11 cellular contexts compared by ENCODE assay signal in the genomic region with DNA sequence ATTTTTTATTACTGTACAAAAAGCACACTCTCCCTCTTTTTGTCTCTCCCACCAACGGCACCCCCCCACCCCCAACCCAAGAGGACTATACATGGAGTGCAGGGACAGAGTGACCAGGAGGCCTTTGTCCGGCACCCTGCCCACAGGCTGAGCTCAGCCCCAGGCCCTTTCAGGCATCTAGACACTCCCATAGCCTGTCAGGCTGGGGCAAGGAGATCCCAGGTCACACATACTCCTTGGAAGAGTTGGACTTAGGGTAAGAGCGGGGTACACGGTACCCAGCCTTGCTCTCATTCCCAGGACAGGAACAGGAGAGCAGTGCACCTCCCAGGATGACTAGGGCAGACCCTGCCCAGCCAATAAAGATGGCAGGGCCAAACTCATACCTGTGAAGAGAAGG. TPM values are rescaled to one million over a fixed set of nuclear protein-coding genes. Genes with fewer than 3 reads are reported as not detected.
DNase-seq lines count a peak whose midpoint lies in the region; ATAC-seq, FAIRE-seq and TF ChIP-seq lines count a peak whose summit lies in the region.
"Had no signal": no experiment of that assay in that cellular context is flagged by ENCODE, and none has a peak within 500 bp of the region (broad histone marks: within the 10 kb centered on the region; RNA-seq: fewer than 3 reads in every experiment).

No MANE protein-coding gene starts in this region.

- H3K27me3 ChIP-seq in CD4-positive, CD25-positive, alpha-beta regulatory T cell (ENCODE audit: control insufficient read depth, insufficient read depth, low read length), result peaks cover 6% of the 10 kb centered on the region
- H3K27me3 ChIP-seq in H1 (replicated peaks in 1 of 4; ENCODE audit: control insufficient read depth in 3 of 4, extremely low read depth in 1 of 4, insufficient read depth in 3 of 4, low read length in 3 of 4), result no peaks in the 10 kb centered on the region

- H2BK5ac ChIP-seq in H1 (ENCODE audit: low read depth, low read length), result peak overlapping the region; percentile 98

- no peak for DNase-seq in CD4-positive, CD25-positive, alpha-beta regulatory T cell
- no peak for DNase-seq in LNCaP clone FGC (ENCODE audit: low read depth)
- DNase-seq in H1 (ENCODE audit: low read depth in 1 of 2, low spot score in 2 of 2), result no peak
- no peak for DNase-seq in naive B cell
- no peak for DNase-seq in NCI-H187 treated with DMSO at 0.1 percent for 48 hours (lab: John Stamatoyannopoulos, UW)
- DNase-seq in HFFc6, result no peak
- no peak for DNase-seq in T-helper 1 cell
- DNase-seq: activated CD4-positive, CD25-positive, alpha-beta regulatory T cell; NCI-H187 had no signal

- no peaks in the 10 kb centered on the region for H3K9me3 Mint-ChIP-seq in CD4-positive, CD25-positive, alpha-beta regulatory T cell
- no peaks in the 10 kb centered on the region for H3K9me3 Mint-ChIP-seq in naive B cell
- no peaks in the 10 kb centered on the region for H3K9me3 Mint-ChIP-seq in HFFc6

- peak overlapping the region in 3 of 4 experiments; percentile 80 to 98 (median 94); a peak in 5 of 7 replicates for H3K9ac ChIP-seq in H1 (replicated peaks in 1 of 4; ENCODE audit: extremely low read depth in 1 of 4, low read depth in 3 of 4, low read length in 3 of 4)

- TF ChIP-seq CTCF in LNCaP clone FGC (IDR thresholded peaks at IDR 0.05; ENCODE audit: control insufficient read depth, extremely low read depth, insufficient read depth) (no peak), H1 (IDR thresholded peaks at IDR 0.05; ENCODE audit: control extremely low read depth in 1 of 3, insufficient read depth in 1 of 3, low read depth in 1 of 3, low read length in 3 of 3) (no peak), HFFc6 (IDR thresholded peaks at IDR 0.05) (no peak)

- no peak overlapping the region for H4K91ac ChIP-seq in H1 (replicated peaks; ENCODE audit: insufficient read length, low read length)

- H3K36me3 ChIP-seq in CD4-positive, CD25-positive, alpha-beta regulatory T cell (ENCODE audit: control insufficient read depth, insufficient read depth, low read length), result peaks cover 15% of the 10 kb centered on the region
- peaks cover 2 to 33% (median 16%) of the 10 kb centered on the region in 4 experiments; a peak in 7 of 8 replicates for H3K36me3 ChIP-seq in H1 (ENCODE audit: control insufficient read depth in 2 of 4, insufficient read depth in 4 of 4, low read length in 3 of 4)

- H3K27ac ChIP-seq in CD4-positive, CD25-positive, alpha-beta regulatory T cell (ENCODE audit: insufficient read depth, low read length, poor library complexity, severe bottlenecking), result no peak overlapping the region
- peak overlapping the region; percentile 39; the same call in 1 of the 2 replicates for H3K27ac ChIP-seq in H1 (ENCODE audit: low read depth, low read length)

- no peak overlapping the region; the same call in 1 of the 2 replicates for H3K18ac ChIP-seq in H1 (ENCODE audit: extremely low read depth, low read length)

- CTCF ChIA-PET in H1 (lab: Charles Lee; ENCODE audit: partially characterized antibody), result interaction anchor here (1.0 to 1.3 kb wide), 4 partner anchors 11 to 53 kb away, joined by 3 to 5 read pairs (median 4); no protein-coding TSS in a partner anchor

- no peak overlapping the region for H2BK20ac ChIP-seq in H1 (ENCODE audit: low read length)

- peak overlapping the region; percentile 71; the same call in 1 of the 2 replicates for H4K8ac ChIP-seq in H1 (ENCODE audit: extremely low read depth, insufficient read depth, low read length)

- peaks cover 6 to 11% of the 10 kb centered on the region in 2 experiments for H4K20me1 ChIP-seq in H1 (replicated peaks in 1 of 2; ENCODE audit: control insufficient read depth in 1 of 2, insufficient read depth in 2 of 2, low read length in 2 of 2)

- no peak overlapping the region for H2BK120ac ChIP-seq in H1 (replicated peaks; ENCODE audit: low read depth, low read length)

- WGBS in H1 (ENCODE audit: extremely low coverage in 1 of 2, insufficient coverage in 1 of 2, insufficient read length in 1 of 2, insufficient replicate concordance in 2 of 2, low coverage in 1 of 2, low lambda C conversion rate in 2 of 2, missing lambda C conversion rate in 1 of 2), 2 experiments, result 95% methylated on average over 4 of the region's 4 CpGs; no CpG with 5 or more reads in 1 of the 2 experiments

- peak overlapping the region; percentile 18; the same call in 1 of the 2 replicates for H2BK15ac ChIP-seq in H1 (ENCODE audit: low read length)

- no peak overlapping the region for H3K14ac ChIP-seq in H1 (ENCODE audit: insufficient read length)

- H3K9me3 ChIP-seq in CD4-positive, CD25-positive, alpha-beta regulatory T cell (ENCODE audit: control insufficient read depth in 2 of 2, low read length in 2 of 2), result no peaks in the 10 kb centered on the region
- no peaks in the 10 kb centered on the region for H3K9me3 ChIP-seq in H1 (ENCODE audit: insufficient read depth in 2 of 2, low read depth in 1 of 2, low read length in 1 of 2)

- TF ChIP-seq RAD21 in H1 (IDR thresholded peaks at IDR 0.05 in 1 of 2, conservative IDR thresholded peaks at IDR 0.05 in 1 of 2; ENCODE audit: low read depth in 2 of 2, low read length in 2 of 2), result no peak

- no peak for TF ChIP-seq POLR2A in H1 (IDR thresholded peaks at IDR 0.05; ENCODE audit: control extremely low read depth in 1 of 2, low read depth in 2 of 2, low read length in 2 of 2)

- no peak overlapping the region for H3K4ac ChIP-seq in H1 (replicated peaks; ENCODE audit: insufficient read length, low read depth, low read length)

- H2BK12ac ChIP-seq in H1 (ENCODE audit: low read depth, low read length), result peak overlapping the region; percentile 92; the same call in 1 of the 2 replicates

- H2AK5ac ChIP-seq in H1 (ENCODE audit: low read depth, low read length), result peak overlapping the region; percentile 66; the same call in 1 of the 2 replicates

- H3K4me1 ChIP-seq in CD4-positive, CD25-positive, alpha-beta regulatory T cell (ENCODE audit: control insufficient read depth, insufficient read depth, low read length, poor library complexity, severe bottlenecking), result peaks cover 34% of the 10 kb centered on the region
- peaks cover 4 to 15% (median 6%) of the 10 kb centered on the region in 4 experiments; a peak in 6 of 7 replicates for H3K4me1 ChIP-seq in H1 (replicated peaks in 1 of 4; ENCODE audit: control insufficient read depth in 3 of 4, insufficient read depth in 4 of 4, low read length in 3 of 4)

- FAIRE-seq in H1 (lab: Jason Lieb, UNC), result no peak
- FAIRE-seq: GM12892 had no signal

- peak overlapping the region; percentile 91 to 97 for H3K4me2 ChIP-seq in H1 (ENCODE audit: insufficient read depth in 1 of 2, low read depth in 2 of 2, low read length in 2 of 2)

- peaks cover 9% of the 10 kb centered on the region for H3K79me1 ChIP-seq in H1 (ENCODE audit: low read depth, low read length)

- no peak overlapping the region for H3K56ac ChIP-seq in H1 (replicated peaks; ENCODE audit: insufficient read length, low read depth, low read length)

- H4K5ac ChIP-seq in H1 (ENCODE audit: insufficient read length, low read depth, low read length), result no peak overlapping the region

- POLR2A ChIA-PET in H1 (lab: Charles Lee; ENCODE audit: partially characterized antibody), result interaction anchor here (1.0 to 13.7 kb wide), 14 partner anchors 10 to 301 kb away, joined by 3 to 161 read pairs (median 14); a partner anchor contains a TSS

- H3K27ac Mint-ChIP-seq in CD4-positive, CD25-positive, alpha-beta regulatory T cell, result no peak overlapping the region
- H3K27ac Mint-ChIP-seq in naive B cell (peak overlapping the region in 2 of 6 donors; percentile 60 to 84), HFFc6 (no peak overlapping the region)

- H3K27me3 Mint-ChIP-seq in CD4-positive, CD25-positive, alpha-beta regulatory T cell, result peaks cover 29% of the 10 kb centered on the region
- H3K27me3 Mint-ChIP-seq in naive B cell (peaks cover 0 to 19% (median 12%) of the 10 kb centered on the region in 3 donors), HFFc6 (ENCODE audit: insufficient read depth) (peaks cover 8% of the 10 kb centered on the region)

- peak overlapping the region in 3 of 4 donors; percentile 61 to 69 (median 64) for H3K4me3 Mint-ChIP-seq in CD4-positive, CD25-positive, alpha-beta regulatory T cell
- H3K4me3 Mint-ChIP-seq in naive B cell (peak overlapping the region in 7 of 8 donors; percentile 71 to 88 (median 82)), HFFc6 (no peak overlapping the region)

- no peak overlapping the region for H3K4me3 ChIP-seq in CD4-positive, CD25-positive, alpha-beta regulatory T cell (ENCODE audit: low read depth, low read length)
- H3K4me3 ChIP-seq in LNCaP clone FGC (ENCODE audit: low read depth, low read length) (peak overlapping the region; percentile 96), H1 (ENCODE audit: extremely low read depth in 1 of 4, insufficient read depth in 2 of 4, low read depth in 3 of 4, low read length in 4 of 4) (peak overlapping the region; percentile 93 to 98 (median 96))

- H3K79me2 ChIP-seq in H1 (ENCODE audit: control insufficient read depth in 1 of 2, insufficient read depth in 2 of 2, low read length in 2 of 2), result peaks cover 0 to 31% of the 10 kb centered on the region in 2 experiments; a peak in 2 of 4 replicates

- H3K23ac ChIP-seq in H1 (ENCODE audit: insufficient read length), result no peak overlapping the region

- no peak for ATAC-seq in CD4-positive, CD25-positive, alpha-beta regulatory T cell (ENCODE audit: low read depth in 2 of 2)
- ATAC-seq in naive B cell (ENCODE audit: low read depth in 2 of 2), result no peak
- ATAC-seq in HG03520 (IDR thresholded peaks at IDR 0.05; ENCODE audit: unreplicated experiment), result no peak

- H2AFZ ChIP-seq in H1 (ENCODE audit: low read length), result no peak overlapping the region

- H3K23me2 ChIP-seq in H1 (ENCODE audit: low read depth, low read length), result peaks cover 13% of the 10 kb centered on the region

- TF ChIP-seq EP300 in H1 (IDR thresholded peaks at IDR 0.05; ENCODE audit: borderline replicate concordance in 1 of 2, low read depth in 2 of 2, low read length in 2 of 2), result no peak

- H3K36me3 Mint-ChIP-seq in CD4-positive, CD25-positive, alpha-beta regulatory T cell, result peaks cover 7% of the 10 kb centered on the region
- peaks cover 0 to 10% of the 10 kb centered on the region in 2 donors for H3K36me3 Mint-ChIP-seq in naive B cell
- H3K36me3 Mint-ChIP-seq in HFFc6 (ENCODE audit: low read depth), result peaks cover 11% of the 10 kb centered on the region; the same call in 1 of the 2 replicates

- H3K4me1 Mint-ChIP-seq in CD4-positive, CD25-positive, alpha-beta regulatory T cell, result peaks cover 5 to 31% (median 13%) of the 10 kb centered on the region in 4 donors
- H3K4me1 Mint-ChIP-seq in naive B cell (peaks cover 22 to 33% (median 25%) of the 10 kb centered on the region in 3 donors), HFFc6 (ENCODE audit: low read depth) (peaks cover 19% of the 10 kb centered on the region)

RNA-seq across cellular contexts. Expression of a gene that starts 2.1 kb away (rescaled TPM):
- not detected for total RNA-seq in CD4-positive, CD25-positive, alpha-beta regulatory T cell
- polyA plus RNA-seq in CD4-positive, CD25-positive, alpha-beta regulatory T cell, result 1 to 10 TPM in 2 of 4 donors, under 1 TPM in 2; 0.55 to 2.0 (median 1.3) TPM
- 119 and 129 TPM in 2 replicates for total RNA-seq in H1 (2021; fragmentation: NEBNext Ultra II Directional; extraction: Animal tissue kit (Norgen Biotek cat#: 25700))
- polyA plus RNA-seq in H1 (2011; rRNA removed), result 118 and 196 TPM in 2 replicates
- 147 TPM for polyA plus RNA-seq in H1 (2011; cell fraction: cytosol; rRNA removed)
- 215 TPM for polyA plus RNA-seq in H1 (2011; cell fraction: nucleus; rRNA removed)
- 88.4 to 177 TPM (median 174 TPM) in 4 replicates for polyA plus RNA-seq in H1 (2012, experiment 1 of 2)
- 158 TPM for polyA plus RNA-seq in H1 (2012, experiment 2 of 2)
- 157 TPM for polyA plus RNA-seq in H1 (2013, experiment 1 of 2)
- polyA plus RNA-seq in H1 (2013, experiment 2 of 2), result 171 TPM
- 58.0 and 75.5 TPM in 2 replicates for polyA minus RNA-seq in H1 (2011; rRNA and poly(A)+ RNA removed)
- 48.6 TPM for polyA minus RNA-seq in H1 (2011; cell fraction: cytosol; rRNA and poly(A)+ RNA removed)
- polyA minus RNA-seq in H1 (2011; cell fraction: nucleus; rRNA and poly(A)+ RNA removed), result 91.4 TPM
- 1 to 10 TPM in 5 of 6 donors, not detected in 1; 2.9 to 6.9 (median 4.8) TPM for polyA plus RNA-seq in naive B cell (ENCODE audit: low read depth in 6 of 6)
- 1 to 10 TPM in 4 of 6 experiments, under 1 TPM in 2; 0.43 to 3.0 (median 1.7) TPM for total RNA-seq in HFFc6 (2021; fragmentation: NEBNext Ultra II Directional; extraction: Animal tissue kit (Norgen Biotek cat#: 25700))

RNA-seq across cellular contexts. Expression of a gene that starts 8.1 kb away (rescaled TPM):
- total RNA-seq in CD4-positive, CD25-positive, alpha-beta regulatory T cell, result 31.6 TPM
- polyA plus RNA-seq in CD4-positive, CD25-positive, alpha-beta regulatory T cell, result 10 to 100 TPM; 54.5 to 74.0 (median 59.0) TPM
- total RNA-seq in H1 (2021; fragmentation: NEBNext Ultra II Directional; extraction: Animal tissue kit (Norgen Biotek cat#: 25700)), result 75.4 and 78.1 TPM in 2 replicates
- polyA plus RNA-seq in H1 (2011; rRNA removed) (107 and 117 TPM in 2 replicates), naive B cell (ENCODE audit: low read depth in 6 of 6) (10 to 100 TPM; 54.2 to 94.8 (median 80.6) TPM)
- polyA plus RNA-seq in H1 (2011; cell fraction: cytosol; rRNA removed), result 97.9 TPM
- 68.1 TPM for polyA plus RNA-seq in H1 (2011; cell fraction: nucleus; rRNA removed)
- polyA plus RNA-seq in H1 (2012, experiment 1 of 2), result 78.7 to 99.0 TPM (median 88.0 TPM) in 4 replicates
- polyA plus RNA-seq in H1 (2012, experiment 2 of 2), result 129 TPM
- 56.8 TPM for polyA plus RNA-seq in H1 (2013, experiment 1 of 2)
- polyA plus RNA-seq in H1 (2013, experiment 2 of 2), result 61.9 TPM
- polyA minus RNA-seq in H1 (2011; rRNA and poly(A)+ RNA removed), result 35.6 and 43.4 TPM in 2 replicates
- polyA minus RNA-seq in H1 (2011; cell fraction: cytosol; rRNA and poly(A)+ RNA removed), result 20.9 TPM
- polyA minus RNA-seq in H1 (2011; cell fraction: nucleus; rRNA and poly(A)+ RNA removed), result 25.1 TPM
- total RNA-seq in HFFc6 (2021; fragmentation: NEBNext Ultra II Directional; extraction: Animal tissue kit (Norgen Biotek cat#: 25700)), result 10 to 100 TPM; 28.7 to 36.1 (median 34.0) TPM

RNA-seq across cellular contexts. Expression of a gene that starts 8.6 kb away (rescaled TPM):
- 114 TPM for total RNA-seq in CD4-positive, CD25-positive, alpha-beta regulatory T cell
- polyA plus RNA-seq in CD4-positive, CD25-positive, alpha-beta regulatory T cell, result 10 to 100 TPM; 33.0 to 40.7 (median 38.8) TPM
- total RNA-seq in H1 (2021; fragmentation: NEBNext Ultra II Directional; extraction: Animal tissue kit (Norgen Biotek cat#: 25700)), result 120 and 123 TPM in 2 replicates
- polyA plus RNA-seq in H1 (2011; rRNA removed) (106 and 114 TPM in 2 replicates), naive B cell (ENCODE audit: low read depth in 6 of 6) (10 to 100 TPM; 44.6 to 90.2 (median 53.0) TPM)
- polyA plus RNA-seq in H1 (2011; cell fraction: cytosol; rRNA removed), result 88.4 TPM
- polyA plus RNA-seq in H1 (2011; cell fraction: nucleus; rRNA removed), result 152 TPM
- 123 to 148 TPM (median 139 TPM) in 4 replicates for polyA plus RNA-seq in H1 (2012, experiment 1 of 2)
- 151 TPM for polyA plus RNA-seq in H1 (2012, experiment 2 of 2)
- 94.4 TPM for polyA plus RNA-seq in H1 (2013, experiment 1 of 2)
- 102 TPM for polyA plus RNA-seq in H1 (2013, experiment 2 of 2)
- 123 and 147 TPM in 2 replicates for polyA minus RNA-seq in H1 (2011; rRNA and poly(A)+ RNA removed)
- 79.0 TPM for polyA minus RNA-seq in H1 (2011; cell fraction: cytosol; rRNA and poly(A)+ RNA removed)
- polyA minus RNA-seq in H1 (2011; cell fraction: nucleus; rRNA and poly(A)+ RNA removed), result 82.6 TPM
- total RNA-seq in HFFc6 (2021; fragmentation: NEBNext Ultra II Directional; extraction: Animal tissue kit (Norgen Biotek cat#: 25700)), result 100 to 1,000 TPM; 127 to 168 (median 146) TPM

RNA-seq across cellular contexts. Expression of a gene that starts 17.9 kb away (rescaled TPM):
- 227 TPM for total RNA-seq in CD4-positive, CD25-positive, alpha-beta regulatory T cell
- polyA plus RNA-seq in CD4-positive, CD25-positive, alpha-beta regulatory T cell, result 1,000 to 10,000 TPM in 2 of 4 donors, 100 to 1,000 TPM in 2; 939 to 1,205 (median 986) TPM
- 252 and 265 TPM in 2 replicates for total RNA-seq in H1 (2021; fragmentation: NEBNext Ultra II Directional; extraction: Animal tissue kit (Norgen Biotek cat#: 25700))
- polyA plus RNA-seq in H1 (2011; rRNA removed) (351 and 581 TPM in 2 replicates), naive B cell (ENCODE audit: low read depth in 6 of 6) (1,000 to 10,000 TPM in 4 of 6 donors, 100 to 1,000 TPM in 2; 833 to 1,381 (median 1,181) TPM)
- polyA plus RNA-seq in H1 (2011; cell fraction: cytosol; rRNA removed), result 311 TPM
- polyA plus RNA-seq in H1 (2011; cell fraction: nucleus; rRNA removed), result 154 TPM
- polyA plus RNA-seq in H1 (2012, experiment 1 of 2), result 343 to 418 TPM (median 350 TPM) in 4 replicates
- 370 TPM for polyA plus RNA-seq in H1 (2012, experiment 2 of 2)
- 374 TPM for polyA plus RNA-seq in H1 (2013, experiment 1 of 2)
- 396 TPM for polyA plus RNA-seq in H1 (2013, experiment 2 of 2)
- polyA minus RNA-seq in H1 (2011; rRNA and poly(A)+ RNA removed), result 207 and 212 TPM in 2 replicates
- polyA minus RNA-seq in H1 (2011; cell fraction: cytosol; rRNA and poly(A)+ RNA removed), result 78.2 TPM
- 77.3 TPM for polyA minus RNA-seq in H1 (2011; cell fraction: nucleus; rRNA and poly(A)+ RNA removed)
- 100 to 1,000 TPM; 399 to 470 (median 426) TPM for total RNA-seq in HFFc6 (2021; fragmentation: NEBNext Ultra II Directional; extraction: Animal tissue kit (Norgen Biotek cat#: 25700))

RNA-seq across cellular contexts. Expression of a gene that starts 20.9 kb away (rescaled TPM):
- total RNA-seq in CD4-positive, CD25-positive, alpha-beta regulatory T cell, result 16.0 TPM
- 10 to 100 TPM; 17.0 to 24.8 (median 21.2) TPM for polyA plus RNA-seq in CD4-positive, CD25-positive, alpha-beta regulatory T cell
- 62.8 and 65.1 TPM in 2 replicates for total RNA-seq in H1 (2021; fragmentation: NEBNext Ultra II Directional; extraction: Animal tissue kit (Norgen Biotek cat#: 25700))
- polyA plus RNA-seq in H1 (2011; rRNA removed) (46.5 and 47.5 TPM in 2 replicates), naive B cell (ENCODE audit: low read depth in 6 of 6) (10 to 100 TPM; 11.9 to 24.2 (median 20.5) TPM)
- 45.6 TPM for polyA plus RNA-seq in H1 (2011; cell fraction: cytosol; rRNA removed)
- 44.4 TPM for polyA plus RNA-seq in H1 (2011; cell fraction: nucleus; rRNA removed)
- 57.1 to 63.2 TPM (median 57.6 TPM) in 4 replicates for polyA plus RNA-seq in H1 (2012, experiment 1 of 2)
- 65.8 TPM for polyA plus RNA-seq in H1 (2012, experiment 2 of 2)
- 66.2 TPM for polyA plus RNA-seq in H1 (2013, experiment 1 of 2)
- polyA plus RNA-seq in H1 (2013, experiment 2 of 2), result 69.5 TPM
- polyA minus RNA-seq in H1 (2011; rRNA and poly(A)+ RNA removed), result 46.8 and 59.7 TPM in 2 replicates
- polyA minus RNA-seq in H1 (2011; cell fraction: cytosol; rRNA and poly(A)+ RNA removed), result 27.7 TPM
- 19.8 TPM for polyA minus RNA-seq in H1 (2011; cell fraction: nucleus; rRNA and poly(A)+ RNA removed)
- total RNA-seq in HFFc6 (2021; fragmentation: NEBNext Ultra II Directional; extraction: Animal tissue kit (Norgen Biotek cat#: 25700)), result 10 to 100 TPM; 57.0 to 75.0 (median 68.2) TPM

Comparison
In these comparisons a context has a peak if more than half of its experiments do, and no peak if none do; other contexts are left out.
1. RNA of a gene that starts 2.1 kb away (total RNA-seq): 119 to 129 TPM in H1; 0.43 to 3.0 TPM in HFFc6 and not detected in CD4-positive, CD25-positive, alpha-beta regulatory T cell (single experiment); every median in the first group is over 10 times any median in the second.